8 cellular contexts compared by ENCODE assay signal in genomic region chr10:71319800-71320392, GRCh38.
A peak's percentile ranks its signal among the peaks of the same experiment; 100 is the strongest.
DNase-seq lines count a peak whose midpoint lies in the region; ATAC-seq and TF ChIP-seq lines count a peak whose summit lies in the region.

No MANE protein-coding gene starts in this region.

- ATAC-seq in stimulated activated naive B cell treated with anti-CD40 and anti-IgM and Interleukin-4, amounts not matched to agents 10 μg/mL and 1 μg/mL and 100 μg/mL, for 72 hours (replicated peaks), result peak in 1 of 2 donors; percentile 35

- no CpG with 5 or more reads among the region's 8 CpGs for WGBS in iPS DF 6.9 (ENCODE audit: insufficient coverage, insufficient read length)

- no peaks in the 10 kb centered on the region; the same call in none of the 2 replicates for H3K4me1 ChIP-seq in HAP-1
- H3K4me1 ChIP-seq in iPS DF 6.9 (ENCODE audit: control insufficient read depth, insufficient read depth, low read length), result peaks cover 2% of the 10 kb centered on the region; the same call in 1 of the 2 replicates

- peaks cover 18 to 24% of the 10 kb centered on the region in 2 donors for H3K4me1 Mint-ChIP-seq in stimulated activated naive B cell treated with anti-CD40 and anti-IgM and Interleukin-4, amounts not matched to agents 10 μg/mL and 1 μg/mL and 100 μg/mL, for 72 hours

- H3K27ac ChIP-seq in iPS DF 6.9 (ENCODE audit: low read length), result no peak overlapping the region

- peaks cover 10 to 18% of the 10 kb centered on the region in 2 donors for H3K36me3 Mint-ChIP-seq in stimulated activated naive B cell treated with anti-CD40 and anti-IgM and Interleukin-4, amounts not matched to agents 10 μg/mL and 1 μg/mL and 100 μg/mL, for 72 hours

- peaks cover 0 to 1% of the 10 kb centered on the region in 2 donors for H3K9me3 Mint-ChIP-seq in stimulated activated naive B cell treated with anti-CD40 and anti-IgM and Interleukin-4, amounts not matched to agents 10 μg/mL and 1 μg/mL and 100 μg/mL, for 72 hours

- H3K27ac Mint-ChIP-seq in stimulated activated naive B cell treated with anti-CD40 and anti-IgM and Interleukin-4, amounts not matched to agents 10 μg/mL and 1 μg/mL and 100 μg/mL, for 72 hours, result peak overlapping the region; percentile 98

- no peak for TF ChIP-seq CTCF in WI38 (IDR thresholded peaks at IDR 0.05; ENCODE audit: low read depth, low read length)

- 0 out of 2 replicates have a peak, but pooled peaks cover 5% of the 10 kb centered on the region for H3K36me3 ChIP-seq in HAP-1 (replicated peaks)
- H3K36me3 ChIP-seq in iPS DF 6.9 (ENCODE audit: control insufficient read depth, insufficient read depth, low read length), result peaks cover 5% of the 10 kb centered on the region; the same call in 1 of the 2 replicates

- H3K4me3 ChIP-seq in HAP-1 (peak overlapping the region; percentile 55), WI38 (ENCODE audit: low read depth, low read length) (peak overlapping the region; percentile 68), iPS DF 6.9 (ENCODE audit: low read length) (peak overlapping the region; percentile 74; the same call in 1 of the 2 replicates)

- peaks cover 0 to 4% of the 10 kb centered on the region in 2 donors for H3K27me3 Mint-ChIP-seq in stimulated activated naive B cell treated with anti-CD40 and anti-IgM and Interleukin-4, amounts not matched to agents 10 μg/mL and 1 μg/mL and 100 μg/mL, for 72 hours

- peak overlapping the region; percentile 99 to 100 for H3K4me3 Mint-ChIP-seq in stimulated activated naive B cell treated with anti-CD40 and anti-IgM and Interleukin-4, amounts not matched to agents 10 μg/mL and 1 μg/mL and 100 μg/mL, for 72 hours

- H3K27me3 ChIP-seq in HAP-1 (ENCODE audit: low read depth), result no peaks in the 10 kb centered on the region
- no peaks in the 10 kb centered on the region for H3K27me3 ChIP-seq in iPS DF 6.9 (ENCODE audit: control insufficient read depth, insufficient read depth, low read length)

- no peak for DNase-seq in HAP-1 (ENCODE audit: low spot score in 2 of 2)
- DNase-seq in iPS DF 6.9 (ENCODE audit: low read depth, low spot score), result no peak
- no peak for DNase-seq in stimulated activated naive B cell treated with anti-CD40 and anti-IgM and Interleukin-4, amounts not matched to agents 10 μg/mL and 1 μg/mL and 100 μg/mL, for 72 hours
- no peak for DNase-seq in NCI-H2196 treated with DMSO at 0.1 percent for 48 hours (lab: John Stamatoyannopoulos, UW; ENCODE audit: unreplicated experiment)
- no peak for DNase-seq in activated effector memory CD4-positive, alpha-beta T cell treated with anti-CD3 and anti-CD28 coated beads, Interleukin-2, amount 50 U/mL, for 16 hours
- no peak for DNase-seq in SW 1271 (lab: John Stamatoyannopoulos, UW)
- DNase-seq in activated CD4-positive, alpha-beta T cell treated with anti-CD3 and anti-CD28 coated beads, Interleukin-2, amount 50 U/mL, for 1 hour, result no peak

- in situ Hi-C loops in HAP-1 (cut with MboI; ENCODE audit: low sequenced_read_pairs), result loop anchor here (10.0 kb wide), 1 partner anchor 1015 kb away; no protein-coding TSS in a partner anchor

- H3K9me3 ChIP-seq in HAP-1, result no peaks in the 10 kb centered on the region
- H3K9me3 ChIP-seq in iPS DF 6.9 (ENCODE audit: control insufficient read depth, insufficient read depth, low read length), result no peaks in the 10 kb centered on the region
